7 cellular contexts compared by ENCODE assay signal in the genomic region with DNA sequence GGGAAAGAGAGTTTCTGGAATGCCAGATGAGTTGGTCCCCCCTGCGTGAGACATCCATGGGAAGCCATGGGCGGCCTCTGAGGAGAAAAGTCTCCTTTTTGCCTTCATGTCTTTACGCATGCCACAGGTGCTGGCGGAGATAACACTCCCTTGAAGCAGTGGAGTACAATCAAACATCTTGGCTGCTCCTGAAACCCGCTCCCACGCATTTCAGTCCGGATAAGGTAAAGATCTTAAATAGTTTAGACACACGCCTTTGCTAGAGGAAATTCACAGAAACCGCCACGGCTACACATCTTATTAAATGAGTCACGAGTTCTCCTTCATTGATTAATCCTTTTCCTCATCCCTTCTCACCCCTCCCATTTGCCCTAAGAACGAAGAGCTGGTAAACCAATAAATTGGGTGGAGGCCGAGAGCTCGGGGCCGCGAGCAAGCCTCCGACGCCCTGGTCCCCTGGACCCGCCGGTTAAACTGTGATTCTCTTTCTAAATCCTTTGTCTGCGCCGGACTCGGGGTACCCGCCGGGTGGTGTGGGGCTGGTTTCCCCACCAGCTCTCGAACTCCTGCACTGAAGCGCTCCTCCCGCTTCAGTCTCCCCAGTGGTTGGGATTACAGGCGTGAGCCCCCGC. TPM values are rescaled to one million over a fixed set of nuclear protein-coding genes. Genes with fewer than 3 reads are reported as not detected.
DNase-seq lines count a peak whose midpoint lies in the region; ATAC-seq lines count a peak whose summit lies in the region.

No MANE protein-coding gene starts in this region.

- H3K27me3 Mint-ChIP-seq in activated naive CD8-positive, alpha-beta T cell treated with anti-CD3 and anti-CD28 coated beads for 36 hours: peaks cover 59% of the 10 kb centered on the region

- ATAC-seq in HG02610 (IDR thresholded peaks at IDR 0.05; ENCODE audit: unreplicated experiment) (no peak), HG03135 (IDR thresholded peaks at IDR 0.05; ENCODE audit: unreplicated experiment) (no peak), GM21447 (IDR thresholded peaks at IDR 0.05; ENCODE audit: unreplicated experiment) (no peak)

- H3K27ac Mint-ChIP-seq in activated naive CD8-positive, alpha-beta T cell treated with anti-CD3 and anti-CD28 coated beads for 36 hours: peak overlapping the region; percentile 0

- no peak for DNase-seq in MG63
- peak; percentile 46 for DNase-seq in activated naive CD8-positive, alpha-beta T cell treated with anti-CD3 and anti-CD28 coated beads for 36 hours
- peak; percentile 34 for DNase-seq in inferior parietal cortex (ENCODE audit: extremely low spot score)
- peak; percentile 39 to 49 for DNase-seq in stimulated activated CD4-positive, alpha-beta T cell treated with anti-CD3 and anti-CD28 coated beads, Interleukin-15, amount 100 ng/mL, for 48 hours (ENCODE audit: low read depth in 2 of 2)

- H3K9me3 Mint-ChIP-seq in activated naive CD8-positive, alpha-beta T cell treated with anti-CD3 and anti-CD28 coated beads for 36 hours: peaks cover 6% of the 10 kb centered on the region

- H3K36me3 ChIP-seq in MG63: no peaks in the 10 kb centered on the region

- H3K36me3 Mint-ChIP-seq in activated naive CD8-positive, alpha-beta T cell treated with anti-CD3 and anti-CD28 coated beads for 36 hours: no peaks in the 10 kb centered on the region

- peaks cover 4% of the 10 kb centered on the region for H3K4me1 Mint-ChIP-seq in activated naive CD8-positive, alpha-beta T cell treated with anti-CD3 and anti-CD28 coated beads for 36 hours

- peak overlapping the region; percentile 45 for H3K4me3 ChIP-seq in MG63

- H3K27me3 ChIP-seq in MG63: no peaks in the 10 kb centered on the region

- no peaks in the 10 kb centered on the region for H3K9me3 ChIP-seq in MG63

- H3K4me3 Mint-ChIP-seq in activated naive CD8-positive, alpha-beta T cell treated with anti-CD3 and anti-CD28 coated beads for 36 hours: peak overlapping the region; percentile 62

RNA-seq across cellular contexts. Expression of a gene that starts 6.6 kb away (rescaled TPM):
- 11.6 and 16.8 TPM in 2 replicates for total RNA-seq in MG63 (2014; rRNA removed; shearing (Covaris generic); ENCODE audit: low replicate concordance)
- 10 to 100 TPM in 1 of 2 experiments, 1 to 10 TPM in 1; 9.6 to 10.2 TPM for total RNA-seq in activated naive CD8-positive, alpha-beta T cell treated with anti-CD3 and anti-CD28 coated beads for 36 hours

RNA-seq across cellular contexts. Expression of a gene that starts 32.1 kb away (rescaled TPM):
- 5.2 and 10.5 TPM in 2 replicates for total RNA-seq in MG63 (2014; rRNA removed; shearing (Covaris generic); ENCODE audit: low replicate concordance)
- total RNA-seq in activated naive CD8-positive, alpha-beta T cell treated with anti-CD3 and anti-CD28 coated beads for 36 hours: 1 to 10 TPM; 5.5 to 5.9 TPM
